17 cellular contexts compared by ENCODE assay signal in the genomic region with DNA sequence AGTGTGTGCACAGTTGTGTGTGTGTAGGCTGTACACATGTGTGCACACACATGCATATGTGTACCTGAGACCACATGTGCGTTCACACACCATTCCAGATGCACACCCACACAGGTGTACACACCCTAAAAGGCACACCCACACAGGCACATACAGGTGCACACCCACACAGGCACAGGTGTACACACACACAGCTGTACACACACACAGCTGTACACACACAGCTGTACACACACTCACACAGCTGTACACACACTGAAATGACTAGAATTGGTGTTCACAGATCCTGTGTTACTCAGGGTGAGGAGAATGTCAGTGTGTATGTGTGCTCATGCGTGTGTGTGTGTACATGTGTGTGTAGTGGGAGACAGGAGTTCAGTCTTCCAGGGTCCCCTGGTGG. TPM values are rescaled to one million over a fixed set of nuclear protein-coding genes. Genes with fewer than 3 reads are reported as not detected.
A peak's percentile ranks its signal among the peaks of the same experiment; 100 is the strongest.
DNase-seq lines count a peak whose midpoint lies in the region; ATAC-seq, FAIRE-seq and TF ChIP-seq lines count a peak whose summit lies in the region.
"Had no signal": no experiment of that assay in that cellular context is flagged by ENCODE, and none has a peak within 500 bp of the region (broad histone marks: within the 10 kb centered on the region; RNA-seq: fewer than 3 reads in every experiment).

No MANE protein-coding gene starts in this region.

- no peak for TF ChIP-seq CTCF in HepG2 (CRISPR knock-in tag; IDR thresholded peaks at IDR 0.05)
- TF ChIP-seq CTCF in right lobe of liver (IDR thresholded peaks at IDR 0.05): no peak
- TF ChIP-seq CTCF in nephron (IDR thresholded peaks at IDR 0.05; ENCODE audit: unreplicated experiment in 3 of 3): no peak
- no peak for TF ChIP-seq CTCF in spleen (IDR thresholded peaks at IDR 0.05 in 8 of 11, conservative IDR thresholded peaks at IDR 0.05 in 3 of 11)
- no peak for TF ChIP-seq CTCF in testis (IDR thresholded peaks at IDR 0.05)

- no peak overlapping the region for H3K9ac ChIP-seq in HepG2 (ENCODE audit: insufficient read depth, low read depth, low read length)
- H3K9ac ChIP-seq: BLaER1 treated with 17β-estradiol and CSF1 and Interleukin-3, amounts not matched to agents 10 nM and 100 nM had no signal

- intact Hi-C loops in HepG2 (cut with micrococcal nuclease; ENCODE audit: unreplicated experiment) (no loop called here), right lobe of liver (cut with DNase I) (no loop called here), spleen (cut with DNase I; ENCODE audit: low total_unique reads) (no loop called here), testis (cut with DNase I; ENCODE audit: low total_unique reads) (no loop called here)

- in situ Hi-C loops in HepG2 (cut with HindIII; ENCODE audit: extremely low pct_ligation_motif_present, low pct_unique_long_range_greater_than_20kb): no loop called here

- no peak for TF ChIP-seq EP300 in HepG2 (IDR thresholded peaks at IDR 0.05; ENCODE audit: low read depth in 2 of 2, low read length in 2 of 2)
- no peak for TF ChIP-seq EP300 in HepG2 (CRISPR knock-in tag; IDR thresholded peaks at IDR 0.05; ENCODE audit: borderline replicate concordance)

- TF ChIP-seq POLR2A in HepG2 (IDR thresholded peaks at IDR 0.05; ENCODE audit: insufficient read depth in 1 of 2, low read depth in 2 of 2, low read length in 2 of 2): no peak
- TF ChIP-seq POLR2A in right lobe of liver (IDR thresholded peaks at IDR 0.05): no peak
- TF ChIP-seq POLR2A in spleen (IDR thresholded peaks at IDR 0.05): no peak
- no peak for TF ChIP-seq POLR2A in testis (IDR thresholded peaks at IDR 0.05)

- no peaks in the 10 kb centered on the region for H3K79me2 ChIP-seq in HepG2 (ENCODE audit: insufficient read depth, low read length)

- H3K27me3 Mint-ChIP-seq in nephron (ENCODE audit: low read depth): peaks cover 9% of the 10 kb centered on the region

- ATAC-seq in HepG2: no peak
- ATAC-seq in right lobe of liver: no peak

- H3K4me1 ChIP-seq in HepG2 (ENCODE audit: insufficient read depth, low read length): peaks cover 34% of the 10 kb centered on the region
- H3K4me1 ChIP-seq in right lobe of liver: peaks cover 0 to 14% (median 7%) of the 10 kb centered on the region in 4 donors
- peaks cover 0 to 54% (median 27%) of the 10 kb centered on the region in 6 donors for H3K4me1 ChIP-seq in spleen
- peaks cover 12% of the 10 kb centered on the region for H3K4me1 ChIP-seq in testis

- no peak overlapping the region for H3K27ac ChIP-seq in HepG2 (ENCODE audit: extremely low read length, insufficient read depth, low read length)
- no peak overlapping the region for H3K27ac ChIP-seq in right lobe of liver
- no peak overlapping the region for H3K27ac ChIP-seq in spleen
- no peak overlapping the region for H3K27ac ChIP-seq in testis
- H3K27ac ChIP-seq: BLaER1 treated with 17β-estradiol and CSF1 and Interleukin-3, amounts not matched to agents 10 nM and 100 nM; HL-60 had no signal

- H3K9me3 ChIP-seq in HepG2 (ENCODE audit: low read length) (no peaks in the 10 kb centered on the region), right lobe of liver (no peaks in the 10 kb centered on the region), spleen (no peaks in the 10 kb centered on the region), testis (no peaks in the 10 kb centered on the region)

- peaks cover 2 to 25% of the 10 kb centered on the region in 2 experiments; a peak in 3 of 5 replicates for H3K27me3 ChIP-seq in HepG2 (ENCODE audit: control insufficient read depth in 1 of 2, insufficient read depth in 2 of 2, low read length in 2 of 2)
- H3K27me3 ChIP-seq in right lobe of liver: no peaks in the 10 kb centered on the region
- H3K27me3 ChIP-seq in spleen (replicated peaks in 1 of 7): peaks cover 0 to 25% (median 0%) of the 10 kb centered on the region in 7 donors
- H3K27me3 ChIP-seq in testis: no peaks in the 10 kb centered on the region
- H3K27me3 ChIP-seq: BLaER1 treated with 17β-estradiol and CSF1 and Interleukin-3, amounts not matched to agents 10 nM and 100 nM had no signal

- FAIRE-seq in HepG2 (lab: Jason Lieb, UNC): no peak

- no peak overlapping the region for H3K4me2 ChIP-seq in HepG2 (ENCODE audit: low read depth, low read length)
- H3K4me2 ChIP-seq: BLaER1 treated with 17β-estradiol and CSF1 and Interleukin-3, amounts not matched to agents 10 nM and 100 nM had no signal

- no peak for DNase-seq in HepG2 (ENCODE audit: low spot score)
- no peak for DNase-seq in right lobe of liver
- DNase-seq in spleen: peak; percentile 7
- DNase-seq in NCI-H1930 (lab: John Stamatoyannopoulos, UW): no peak
- DNase-seq in testis: no peak
- DNase-seq in NCI-H146 (lab: John Stamatoyannopoulos, UW): no peak
- DNase-seq: 8988T; ACHN; CD4-positive, CD25-positive, alpha-beta regulatory T cell; DMS53; GF-D8; HCEC 1CT; IMR-90 had no signal

- peak overlapping the region in 2 of 3 experiments; percentile 77 to 80 for H3K27ac Mint-ChIP-seq in nephron
- H3K27ac Mint-ChIP-seq: CD4-positive, CD25-positive, alpha-beta regulatory T cell had no signal

- POLR2A ChIA-PET in HepG2 (lab: Yijun Ruan, JAX): no interaction called here

- CTCF ChIA-PET in HepG2 (lab: Yijun Ruan, JAX; ENCODE audit: low intra/inter-chr PET ratio, low total read pairs): no interaction called here

- H3K36me3 ChIP-seq in HepG2 (replicated peaks in 1 of 2; ENCODE audit: control insufficient read depth in 1 of 2, insufficient read depth in 2 of 2, low read length in 2 of 2) (no peaks in the 10 kb centered on the region), right lobe of liver (no peaks in the 10 kb centered on the region), spleen (no peaks in the 10 kb centered on the region), testis (ENCODE audit: low read depth, missing control alignments) (no peaks in the 10 kb centered on the region)
- H3K36me3 ChIP-seq: BLaER1 treated with 17β-estradiol and CSF1 and Interleukin-3, amounts not matched to agents 10 nM and 100 nM had no signal

- H3K4me3 Mint-ChIP-seq in nephron: no peak overlapping the region
- H3K4me3 Mint-ChIP-seq: CD4-positive, CD25-positive, alpha-beta regulatory T cell had no signal

- no peak for TF ChIP-seq RAD21 in HepG2 (CRISPR knock-in tag; IDR thresholded peaks at IDR 0.05)

- BruUV-seq in HepG2 (replicated peaks; lab: Mats Ljungman, UMichigan): no TSS peak

- H3K36me3 Mint-ChIP-seq in nephron (ENCODE audit: low read depth): peaks cover 5% of the 10 kb centered on the region
- H3K36me3 Mint-ChIP-seq: CD4-positive, CD25-positive, alpha-beta regulatory T cell had no signal

- WGBS in HepG2 (ENCODE audit: low lambda C conversion rate): no CpG with 5 or more reads among the region's 2 CpGs
- 67% methylated on average over 1 of the region's 2 CpGs for WGBS in right lobe of liver (ENCODE audit: insufficient coverage, low coverage, low lambda C conversion rate, missing lambda C conversion rate)
- WGBS in spleen, 5 donors: 84 to 100% (median 96%) methylated on average over 1 to 2 of the region's 2 CpGs
- 93 to 97% methylated on average over 2 of the region's 2 CpGs for WGBS in testis, 2 donors

- H4K20me1 ChIP-seq in HepG2 (ENCODE audit: insufficient read depth, low read length): no peaks in the 10 kb centered on the region
- H4K20me1 ChIP-seq: BLaER1 treated with 17β-estradiol and CSF1 and Interleukin-3, amounts not matched to agents 10 nM and 100 nM had no signal

- H3K4me1 Mint-ChIP-seq in nephron: peaks cover 59% of the 10 kb centered on the region
- H3K4me1 Mint-ChIP-seq: CD4-positive, CD25-positive, alpha-beta regulatory T cell had no signal

- H3K4me3 ChIP-seq in HepG2 (replicated peaks in 1 of 3; ENCODE audit: insufficient read depth in 1 of 3, low read depth in 2 of 3, low read length in 3 of 3) (no peak overlapping the region), right lobe of liver (no peak overlapping the region), spleen (no peak overlapping the region), testis (no peak overlapping the region)

- peaks cover 3% of the 10 kb centered on the region for H3K9me3 Mint-ChIP-seq in nephron

- H2AFZ ChIP-seq in HepG2 (ENCODE audit: low read length): no peak overlapping the region

RNA-seq across cellular contexts. Expression of a gene that starts 15.9 kb away (rescaled TPM):
- total RNA-seq in HepG2 (2016; rRNA removed; fragmentation: Illumina TruSeq; extraction: Trizol) (0.22 TPM in 1 of 2 replicates, not detected in the other), right lobe of liver (1 to 10 TPM in 2 of 6 experiments, under 1 TPM in 4; 0.40 to 1.7 (median 0.91) TPM), spleen (10 to 100 TPM in 3 of 7 donors, 1 to 10 TPM in 4; 3.0 to 17.0 (median 7.5) TPM), testis (1 to 10 TPM; 1.4 to 1.9 TPM)
- 0.09 and 0.30 TPM in 2 replicates for total RNA-seq in HepG2 (2016; cell fraction: cytosol; rRNA removed; fragmentation: Illumina TruSeq; extraction: Trizol; ENCODE audit: low read depth)
- 0.04 TPM in 1 of 2 replicates, not detected in the other for total RNA-seq in HepG2 (2016; cell fraction: insoluble cytoplasmic fraction; rRNA removed; fragmentation: Illumina TruSeq; extraction: Trizol)
- total RNA-seq in HepG2 (2016; cell fraction: membrane; rRNA removed; fragmentation: Illumina TruSeq; extraction: Trizol): 0.06 and 0.38 TPM in 2 replicates
- 0.06 TPM in 1 of 2 replicates, not detected in the other for total RNA-seq in HepG2 (2016; cell fraction: nucleus; rRNA removed; fragmentation: Illumina TruSeq; extraction: Trizol)
- polyA plus RNA-seq in HepG2 (2011; rRNA removed) (0.09 and 0.77 TPM in 2 replicates), spleen (1 to 10 TPM in 2 of 3 donors, under 1 TPM in 1; 0.91 to 3.1 (median 1.1) TPM), testis (ENCODE audit: insufficient read depth, low read depth, low replicate concordance) (4.0 TPM)
- polyA plus RNA-seq in HepG2 (2011; cell fraction: cytosol; rRNA removed): 0.21 and 0.25 TPM in 2 replicates
- 0.31 and 0.33 TPM in 2 replicates for polyA plus RNA-seq in HepG2 (2011; cell fraction: nucleus; rRNA removed)
- polyA plus RNA-seq in HepG2 (2012): 0.05 and 0.23 TPM in 2 replicates
- polyA plus RNA-seq in HepG2 (2016; cell fraction: cytosol; fragmentation: Illumina TruSeq; extraction: Trizol; ENCODE audit: low read depth): 0.08 and 0.34 TPM in 2 replicates
- not detected in 2 replicates for polyA plus RNA-seq in HepG2 (2016; cell fraction: insoluble cytoplasmic fraction; fragmentation: Illumina TruSeq; extraction: Trizol; ENCODE audit: low read depth)
- 0.33 TPM in 1 of 2 replicates, not detected in the other for polyA plus RNA-seq in HepG2 (2016; cell fraction: membrane; fragmentation: Illumina TruSeq; extraction: Trizol; ENCODE audit: low read depth)
- 0.22 and 0.36 TPM in 2 replicates for polyA plus RNA-seq in HepG2 (2016; cell fraction: nucleus; fragmentation: Illumina TruSeq; extraction: Trizol; ENCODE audit: insufficient read depth, low read depth)
- 0.08 TPM in 1 of 2 replicates, not detected in the other for polyA minus RNA-seq in HepG2 (2011; rRNA and poly(A)+ RNA removed; ENCODE audit: low replicate concordance)
- 0.40 TPM in 1 of 2 replicates, not detected in the other for polyA minus RNA-seq in HepG2 (2011; cell fraction: cytosol; rRNA and poly(A)+ RNA removed)
- polyA minus RNA-seq in HepG2 (2011; cell fraction: nucleus; rRNA and poly(A)+ RNA removed): 0.13 TPM in 1 of 2 replicates, not detected in the other
- total RNA-seq: CD4-positive, CD25-positive, alpha-beta regulatory T cell; H4; IMR-90 had no signal
- polyA plus RNA-seq: CD4-positive, CD25-positive, alpha-beta regulatory T cell; IMR-90 had no signal

RNA-seq across cellular contexts. Expression of a gene that starts 60.0 kb away (rescaled TPM):
- total RNA-seq in HepG2 (2016; rRNA removed; fragmentation: Illumina TruSeq; extraction: Trizol) (not detected in 2 replicates), right lobe of liver (not detected), spleen (not detected), testis (not detected)
- total RNA-seq in HepG2 (2016; cell fraction: cytosol; rRNA removed; fragmentation: Illumina TruSeq; extraction: Trizol; ENCODE audit: low read depth): not detected in 2 replicates
- not detected in 2 replicates for total RNA-seq in HepG2 (2016; cell fraction: insoluble cytoplasmic fraction; rRNA removed; fragmentation: Illumina TruSeq; extraction: Trizol)
- not detected in 2 replicates for total RNA-seq in HepG2 (2016; cell fraction: membrane; rRNA removed; fragmentation: Illumina TruSeq; extraction: Trizol)
- total RNA-seq in HepG2 (2016; cell fraction: nucleus; rRNA removed; fragmentation: Illumina TruSeq; extraction: Trizol): not detected in 2 replicates
- polyA plus RNA-seq in HepG2 (2011; rRNA removed) (not detected in 2 replicates), spleen (not detected), testis (ENCODE audit: insufficient read depth, low read depth, low replicate concordance) (not detected)
- not detected in 2 replicates for polyA plus RNA-seq in HepG2 (2011; cell fraction: cytosol; rRNA removed)
- polyA plus RNA-seq in HepG2 (2011; cell fraction: nucleus; rRNA removed): not detected in 2 replicates
- not detected in 2 replicates for polyA plus RNA-seq in HepG2 (2012)
- not detected in 2 replicates for polyA plus RNA-seq in HepG2 (2016; cell fraction: cytosol; fragmentation: Illumina TruSeq; extraction: Trizol; ENCODE audit: low read depth)
- not detected in 2 replicates for polyA plus RNA-seq in HepG2 (2016; cell fraction: insoluble cytoplasmic fraction; fragmentation: Illumina TruSeq; extraction: Trizol; ENCODE audit: low read depth)
- polyA plus RNA-seq in HepG2 (2016; cell fraction: membrane; fragmentation: Illumina TruSeq; extraction: Trizol; ENCODE audit: low read depth): not detected in 2 replicates
- not detected in 2 replicates for polyA plus RNA-seq in HepG2 (2016; cell fraction: nucleus; fragmentation: Illumina TruSeq; extraction: Trizol; ENCODE audit: insufficient read depth, low read depth)
- not detected in 2 replicates for polyA minus RNA-seq in HepG2 (2011; rRNA and poly(A)+ RNA removed; ENCODE audit: low replicate concordance)
- polyA minus RNA-seq in HepG2 (2011; cell fraction: cytosol; rRNA and poly(A)+ RNA removed): not detected in 2 replicates
- not detected in 2 replicates for polyA minus RNA-seq in HepG2 (2011; cell fraction: nucleus; rRNA and poly(A)+ RNA removed)
- total RNA-seq: CD4-positive, CD25-positive, alpha-beta regulatory T cell; H4; IMR-90 had no signal
- polyA plus RNA-seq: CD4-positive, CD25-positive, alpha-beta regulatory T cell; IMR-90 had no signal
